Comparison of ENCODE assay signal across 8 cellular contexts in genomic region chr5:72555871-72556270, GRCh38. TPM values are rescaled to one million over a fixed set of nuclear protein-coding genes. Genes with fewer than 3 reads are reported as not detected.
DNase-seq lines count a peak whose midpoint lies in the region; ATAC-seq lines count a peak whose summit lies in the region.

No MANE protein-coding gene starts in this region.

- H3K9me3 ChIP-seq in SJCRH30 (replicated peaks) (no peaks in the 10 kb centered on the region), iPS-15b (ENCODE audit: control insufficient read depth, insufficient read depth, low read length) (no peaks in the 10 kb centered on the region), stomach smooth muscle (ENCODE audit: control insufficient read depth in 2 of 2, low read length in 2 of 2) (no peaks in the 10 kb centered on the region)

- H3K4me1 ChIP-seq in SJCRH30 (peaks cover 34% of the 10 kb centered on the region), iPS-15b (ENCODE audit: control insufficient read depth, insufficient read depth, low read length) (peaks cover 10% of the 10 kb centered on the region), stomach smooth muscle (ENCODE audit: control insufficient read depth, insufficient read depth, low read length) (peaks cover 21% of the 10 kb centered on the region)

- H3K27me3 ChIP-seq in SJCRH30 (no peaks in the 10 kb centered on the region), iPS-15b (ENCODE audit: control insufficient read depth, insufficient read depth, low read length) (peaks cover 4% of the 10 kb centered on the region), stomach smooth muscle (ENCODE audit: control insufficient read depth in 1 of 2, insufficient read depth in 2 of 2, low read length in 2 of 2) (no peaks in the 10 kb centered on the region)

- H3K9ac ChIP-seq in iPS-15b (ENCODE audit: low read depth, low read length) (peak overlapping the region; percentile 32), stomach smooth muscle (ENCODE audit: low read length in 2 of 2) (peak overlapping the region; percentile 41 to 64)

- DNase-seq in NCI-H2171 treated with DMSO at 0.1 percent for 48 hours (lab: John Stamatoyannopoulos, UW): peak; percentile 2
- DNase-seq in NCI-H2171 (lab: John Stamatoyannopoulos, UW): no peak
- DNase-seq in SJCRH30: peak; percentile 65 to 74
- DNase-seq in T-helper 9 cell: no peak
- DNase-seq in activated CD8-positive, alpha-beta memory T cell treated with anti-CD3 and anti-CD28 coated beads, Interleukin-2, amount 50 U/mL, for 4 hours: no peak

- H3K27ac ChIP-seq in SJCRH30 (peak overlapping the region; percentile 79), stomach smooth muscle (ENCODE audit: low read length) (no peak overlapping the region)

- H3K36me3 ChIP-seq in SJCRH30 (no peaks in the 10 kb centered on the region), iPS-15b (ENCODE audit: control insufficient read depth, insufficient read depth, low read length) (no peaks in the 10 kb centered on the region), stomach smooth muscle (ENCODE audit: control insufficient read depth in 2 of 2, insufficient read depth in 2 of 2, low read length in 2 of 2) (no peaks in the 10 kb centered on the region)

- H3K4me3 ChIP-seq in SJCRH30 (peak overlapping the region; percentile 55), iPS-15b (ENCODE audit: low read depth, low read length) (peak overlapping the region; percentile 66), stomach smooth muscle (ENCODE audit: low read length in 2 of 2) (peak overlapping the region; percentile 69 to 75)

- ATAC-seq in GM21528 (IDR thresholded peaks at IDR 0.05; ENCODE audit: low FRiP score, unreplicated experiment): no peak

RNA-seq across cellular contexts. Expression of gene ZNF366, which starts 48.7 kb away (rescaled TPM):
- 0.12 and 0.25 TPM in 2 replicates for total RNA-seq in SJCRH30 (2014; rRNA removed; shearing (Covaris generic))

Comparison
In these comparisons a context has a peak if more than half of its experiments do, and no peak if none do; other contexts are left out.
1. DNase-seq: peak in NCI-H2171 treated with DMSO at 0.1 percent for 48 hours (single experiment) and SJCRH30 (2 of 2); none in NCI-H2171 (single experiment), T-helper 9 cell (single experiment) and activated CD8-positive, alpha-beta memory T cell treated with anti-CD3 and anti-CD28 coated beads, Interleukin-2, amount 50 U/mL, for 4 hours (single experiment).
2. Peak in every context shown above with its lines, with median percentiles within 50 percentile points of each other: H3K4me3 ChIP-seq.